In the genomic region with DNA sequence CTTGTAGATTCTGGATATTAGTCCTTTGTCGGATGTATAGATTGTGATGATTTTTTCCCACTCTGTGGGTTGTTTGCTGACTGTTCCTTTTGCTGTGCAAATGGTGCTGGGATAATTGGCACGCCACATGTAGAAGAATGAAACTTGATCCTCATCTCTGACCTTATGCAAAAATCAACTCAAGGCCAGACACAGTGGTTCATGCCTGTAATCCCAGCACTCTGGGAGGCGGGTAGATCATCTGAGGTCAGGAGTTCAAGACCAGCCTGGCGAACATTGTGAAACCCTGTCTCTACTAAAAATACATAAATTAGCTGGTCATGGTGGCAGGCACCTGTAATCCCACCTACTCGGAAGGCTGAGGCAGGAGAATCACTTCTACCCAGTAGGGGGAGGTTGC, we compare ENCODE assay signal across 7 cellular contexts. TPM values are rescaled to one million over a fixed set of nuclear protein-coding genes. Genes with fewer than 3 reads are reported as not detected.
DNase-seq lines count a peak whose midpoint lies in the region; ATAC-seq, FAIRE-seq and TF ChIP-seq lines count a peak whose summit lies in the region.
"Not testable (repeated sequence)": the region's sequence is repeated elsewhere in the genome, so short reads cannot be mapped to it uniquely, and the experiment has no call there.
"Had no signal": no experiment of that assay in that cellular context is flagged by ENCODE, and none has a peak within 500 bp of the region (broad histone marks: within the 10 kb centered on the region; RNA-seq: fewer than 3 reads in every experiment).

No MANE protein-coding gene starts in this region.

- H3K9me3 ChIP-seq in HepG2 (ENCODE audit: low read length), result not testable (repeated sequence)

- intact Hi-C loops in HepG2 (cut with micrococcal nuclease; ENCODE audit: unreplicated experiment), result not testable (repeated sequence)

- H3K27ac ChIP-seq in HepG2 (ENCODE audit: extremely low read length, insufficient read depth, low read length), result not testable (repeated sequence)

- not testable (repeated sequence) for TF ChIP-seq CTCF in HepG2 (CRISPR knock-in tag; IDR thresholded peaks at IDR 0.05)

- H3K4me3 ChIP-seq in HepG2 (replicated peaks in 1 of 3; ENCODE audit: insufficient read depth in 1 of 3, low read depth in 2 of 3, low read length in 3 of 3), result not testable (repeated sequence)

- not testable (repeated sequence) for TF ChIP-seq POLR2A in HepG2 (IDR thresholded peaks at IDR 0.05; ENCODE audit: insufficient read depth in 1 of 2, low read depth in 2 of 2, low read length in 2 of 2)

- BruUV-seq in HepG2 (replicated peaks; lab: Mats Ljungman, UMichigan), result not testable (repeated sequence)

- not testable (repeated sequence) for H3K9ac ChIP-seq in HepG2 (ENCODE audit: insufficient read depth, low read depth, low read length)

- H3K27me3 ChIP-seq in HepG2 (ENCODE audit: control insufficient read depth in 1 of 2, insufficient read depth in 2 of 2, low read length in 2 of 2), result not testable (repeated sequence)

- H4K20me1 ChIP-seq in HepG2 (ENCODE audit: insufficient read depth, low read length), result not testable (repeated sequence)

- in situ Hi-C loops in HepG2 (cut with HindIII; ENCODE audit: extremely low pct_ligation_motif_present, low pct_unique_long_range_greater_than_20kb), result not testable (repeated sequence)

- CTCF ChIA-PET in HepG2 (lab: Yijun Ruan, JAX; ENCODE audit: low intra/inter-chr PET ratio, low total read pairs), result not testable (repeated sequence)

- not testable (repeated sequence) for H3K4me2 ChIP-seq in HepG2 (ENCODE audit: low read depth, low read length)

- H3K79me2 ChIP-seq in HepG2 (ENCODE audit: insufficient read depth, low read length), result not testable (repeated sequence)

- TF ChIP-seq RAD21 in HepG2 (CRISPR knock-in tag; IDR thresholded peaks at IDR 0.05), result not testable (repeated sequence)

- POLR2A ChIA-PET in HepG2 (lab: Yijun Ruan, JAX), result not testable (repeated sequence)

- not testable (repeated sequence) for ATAC-seq in HepG2

- H3K4me1 ChIP-seq in HepG2 (ENCODE audit: insufficient read depth, low read length), result not testable (repeated sequence)

- not testable (repeated sequence) for FAIRE-seq in HepG2 (lab: Jason Lieb, UNC)

- H2AFZ ChIP-seq in HepG2 (ENCODE audit: low read length), result not testable (repeated sequence)

- WGBS in HepG2 (ENCODE audit: low lambda C conversion rate), result 87% methylated on average over 5 of the region's 5 CpGs

- DNase-seq in MV-4-11 (lab: John Stamatoyannopoulos, UW) (peak; percentile 3), NCI-H2171 treated with DMSO at 0.1 percent for 48 hours (lab: John Stamatoyannopoulos, UW) (peak; percentile 15), amniotic epithelial cell (ENCODE audit: low read depth) (peak; percentile 3), fibroblast of peridontal ligament (ENCODE audit: extremely low read depth) (peak; percentile 3), iris pigment epithelial cell (ENCODE audit: low read depth) (peak; percentile 26), HepG2 (ENCODE audit: low spot score) (peak; percentile 5)

- not testable (repeated sequence) for TF ChIP-seq EP300 in HepG2 (IDR thresholded peaks at IDR 0.05; ENCODE audit: low read depth in 2 of 2, low read length in 2 of 2); HepG2 (CRISPR knock-in tag; IDR thresholded peaks at IDR 0.05; ENCODE audit: borderline replicate concordance)

- not testable (repeated sequence) for H3K36me3 ChIP-seq in HepG2 (replicated peaks in 1 of 2; ENCODE audit: control insufficient read depth in 1 of 2, insufficient read depth in 2 of 2, low read length in 2 of 2)

RNA-seq across cellular contexts. Expression of gene CEP70, which starts 39.3 kb away (rescaled TPM):
- total RNA-seq in HepG2 (2016; rRNA removed; fragmentation: Illumina TruSeq; extraction: Trizol), result 22.3 and 24.4 TPM in 2 replicates
- total RNA-seq in HepG2 (2016; cell fraction: cytosol; rRNA removed; fragmentation: Illumina TruSeq; extraction: Trizol; ENCODE audit: low read depth), result 45.4 and 52.7 TPM in 2 replicates
- 21.6 and 27.0 TPM in 2 replicates for total RNA-seq in HepG2 (2016; cell fraction: insoluble cytoplasmic fraction; rRNA removed; fragmentation: Illumina TruSeq; extraction: Trizol)
- 32.9 and 33.3 TPM in 2 replicates for total RNA-seq in HepG2 (2016; cell fraction: membrane; rRNA removed; fragmentation: Illumina TruSeq; extraction: Trizol)
- 30.3 and 32.7 TPM in 2 replicates for total RNA-seq in HepG2 (2016; cell fraction: nucleus; rRNA removed; fragmentation: Illumina TruSeq; extraction: Trizol)
- polyA plus RNA-seq in HepG2 (2011; rRNA removed), result 3.9 and 4.0 TPM in 2 replicates
- 1.7 and 2.2 TPM in 2 replicates for polyA plus RNA-seq in HepG2 (2011; cell fraction: cytosol; rRNA removed)
- 3.8 and 4.3 TPM in 2 replicates for polyA plus RNA-seq in HepG2 (2011; cell fraction: nucleus; rRNA removed)
- 7.1 and 11.8 TPM in 2 replicates for polyA plus RNA-seq in HepG2 (2012)
- 14.6 and 16.6 TPM in 2 replicates for polyA plus RNA-seq in HepG2 (2016; cell fraction: cytosol; fragmentation: Illumina TruSeq; extraction: Trizol; ENCODE audit: low read depth)
- polyA plus RNA-seq in HepG2 (2016; cell fraction: insoluble cytoplasmic fraction; fragmentation: Illumina TruSeq; extraction: Trizol; ENCODE audit: low read depth), result 20.6 and 21.8 TPM in 2 replicates
- 18.9 and 22.1 TPM in 2 replicates for polyA plus RNA-seq in HepG2 (2016; cell fraction: membrane; fragmentation: Illumina TruSeq; extraction: Trizol; ENCODE audit: low read depth)
- 16.1 and 18.5 TPM in 2 replicates for polyA plus RNA-seq in HepG2 (2016; cell fraction: nucleus; fragmentation: Illumina TruSeq; extraction: Trizol; ENCODE audit: insufficient read depth, low read depth)
- 2.2 and 4.7 TPM in 2 replicates for polyA minus RNA-seq in HepG2 (2011; rRNA and poly(A)+ RNA removed; ENCODE audit: low replicate concordance)
- polyA minus RNA-seq in HepG2 (2011; cell fraction: cytosol; rRNA and poly(A)+ RNA removed), result 5.1 and 9.1 TPM in 2 replicates
- 37.3 and 39.8 TPM in 2 replicates for polyA minus RNA-seq in HepG2 (2011; cell fraction: nucleus; rRNA and poly(A)+ RNA removed)
- polyA plus RNA-seq: CD14-positive monocyte had no signal

RNA-seq across cellular contexts. Expression of gene FAIM, which starts 53.8 kb away (rescaled TPM):
- total RNA-seq in HepG2 (2016; rRNA removed; fragmentation: Illumina TruSeq; extraction: Trizol), result 25.8 and 33.9 TPM in 2 replicates
- total RNA-seq in HepG2 (2016; cell fraction: cytosol; rRNA removed; fragmentation: Illumina TruSeq; extraction: Trizol; ENCODE audit: low read depth), result 15.4 and 17.2 TPM in 2 replicates
- 24.8 and 42.4 TPM in 2 replicates for total RNA-seq in HepG2 (2016; cell fraction: insoluble cytoplasmic fraction; rRNA removed; fragmentation: Illumina TruSeq; extraction: Trizol)
- 14.4 and 16.1 TPM in 2 replicates for total RNA-seq in HepG2 (2016; cell fraction: membrane; rRNA removed; fragmentation: Illumina TruSeq; extraction: Trizol)
- 7.9 and 10.0 TPM in 2 replicates for total RNA-seq in HepG2 (2016; cell fraction: nucleus; rRNA removed; fragmentation: Illumina TruSeq; extraction: Trizol)
- 3.3 and 4.3 TPM in 2 replicates for polyA plus RNA-seq in HepG2 (2011; rRNA removed)
- 2.0 and 3.2 TPM in 2 replicates for polyA plus RNA-seq in HepG2 (2011; cell fraction: cytosol; rRNA removed)
- 2.0 and 3.8 TPM in 2 replicates for polyA plus RNA-seq in HepG2 (2011; cell fraction: nucleus; rRNA removed)
- 9.8 and 12.1 TPM in 2 replicates for polyA plus RNA-seq in HepG2 (2012)
- polyA plus RNA-seq in HepG2 (2016; cell fraction: cytosol; fragmentation: Illumina TruSeq; extraction: Trizol; ENCODE audit: low read depth), result 13.4 and 17.3 TPM in 2 replicates
- 45.4 and 49.9 TPM in 2 replicates for polyA plus RNA-seq in HepG2 (2016; cell fraction: insoluble cytoplasmic fraction; fragmentation: Illumina TruSeq; extraction: Trizol; ENCODE audit: low read depth)
- polyA plus RNA-seq in HepG2 (2016; cell fraction: membrane; fragmentation: Illumina TruSeq; extraction: Trizol; ENCODE audit: low read depth), result 14.8 and 17.4 TPM in 2 replicates
- 22.9 and 26.9 TPM in 2 replicates for polyA plus RNA-seq in HepG2 (2016; cell fraction: nucleus; fragmentation: Illumina TruSeq; extraction: Trizol; ENCODE audit: insufficient read depth, low read depth)
- 0.64 and 3.5 TPM in 2 replicates for polyA minus RNA-seq in HepG2 (2011; rRNA and poly(A)+ RNA removed; ENCODE audit: low replicate concordance)
- 2.9 and 3.8 TPM in 2 replicates for polyA minus RNA-seq in HepG2 (2011; cell fraction: cytosol; rRNA and poly(A)+ RNA removed)
- 4.4 and 5.6 TPM in 2 replicates for polyA minus RNA-seq in HepG2 (2011; cell fraction: nucleus; rRNA and poly(A)+ RNA removed)
